Comparison of ENCODE assay signal across 14 cellular contexts in genomic region chr13:80360298-80360827, GRCh38. TPM values are rescaled to one million over a fixed set of nuclear protein-coding genes. Genes with fewer than 3 reads are reported as not detected.
DNase-seq lines count a peak whose midpoint lies in the region; ATAC-seq and TF ChIP-seq lines count a peak whose summit lies in the region.
"Had no signal": no experiment of that assay in that cellular context is flagged by ENCODE, and none has a peak within 500 bp of the region (broad histone marks: within the 10 kb centered on the region; RNA-seq: fewer than 3 reads in every experiment).

No MANE protein-coding gene starts in this region.

- no peaks in the 10 kb centered on the region for H3K9me2 ChIP-seq in SK-N-SH

- H3K27ac ChIP-seq in SK-N-SH (ENCODE audit: low read depth in 2 of 2, low read length in 1 of 2) (peak overlapping the region; percentile 10 to 69; a peak in 3 of 4 replicates), gastrocnemius medialis (peak overlapping the region; percentile 2 to 37 (median 28))

- CTCF ChIA-PET in SK-N-SH (lab: Yijun Ruan, JAX): interaction anchor here (1.3 to 1.8 kb wide), 2 partner anchors 17 to 936 kb away, joined by 3 to 11 read pairs; no protein-coding TSS in a partner anchor

- H3F3A ChIP-seq in SK-N-SH (replicated peaks; ENCODE audit: insufficient read depth): no peaks in the 10 kb centered on the region

- in situ Hi-C loops in gastrocnemius medialis (cut with MboI; ENCODE audit: low sequenced_read_pairs in 4 of 4): loop anchor here (5.0 to 25.0 kb wide), 4 partner anchors 586 to 686 kb away; no protein-coding TSS in a partner anchor

- H3K79me2 ChIP-seq in SK-N-SH (ENCODE audit: insufficient read depth): no peaks in the 10 kb centered on the region

- H3K27me3 ChIP-seq in SK-N-SH (ENCODE audit: insufficient read depth): no peaks in the 10 kb centered on the region
- H3K27me3 ChIP-seq in gastrocnemius medialis: no peaks in the 10 kb centered on the region

- TF ChIP-seq POLR2A in gastrocnemius medialis (IDR thresholded peaks at IDR 0.05): no peak

- TF ChIP-seq CTCF in SK-N-SH (IDR thresholded peaks at IDR 0.05): no peak
- no peak for TF ChIP-seq CTCF in gastrocnemius medialis (IDR thresholded peaks at IDR 0.05 in 4 of 5, conservative IDR thresholded peaks at IDR 0.05 in 1 of 5)

- ATAC-seq in Right ventricle myocardium superior (ENCODE audit: poor library complexity) (peak; percentile 27), left ventricle myocardium superior (peak; percentile 32), gastrocnemius medialis (no peak), GM21447 (IDR thresholded peaks at IDR 0.05; ENCODE audit: unreplicated experiment) (no peak)
- ATAC-seq: naive thymus-derived CD8-positive, alpha-beta T cell had no signal

- H3K36me3 ChIP-seq in SK-N-SH (replicated peaks in 1 of 2; ENCODE audit: control insufficient read depth in 1 of 2, insufficient read depth in 2 of 2, low read length in 1 of 2): no peaks in the 10 kb centered on the region
- H3K36me3 ChIP-seq in gastrocnemius medialis: no peaks in the 10 kb centered on the region

- no peaks in the 10 kb centered on the region for H3K9me3 ChIP-seq in SK-N-SH
- no peaks in the 10 kb centered on the region for H3K9me3 ChIP-seq in gastrocnemius medialis

- no peak overlapping the region for H3K4me2 ChIP-seq in SK-N-SH

- no peak overlapping the region for H3K9ac ChIP-seq in SK-N-SH

- intact Hi-C loops in Right ventricle myocardium superior (cut with DNase I): loop anchor here (10.0 kb wide), 1 partner anchor 676 kb away; no protein-coding TSS in a partner anchor
- intact Hi-C loops in cardiac septum (cut with DNase I): loop anchor here (10.0 kb wide), 1 partner anchor 586 kb away; no protein-coding TSS in a partner anchor
- intact Hi-C loops in left ventricle myocardium superior (cut with micrococcal nuclease): loop anchor here (10.0 kb wide), 1 partner anchor 586 kb away; no protein-coding TSS in a partner anchor
- intact Hi-C loops in gastrocnemius medialis (cut with DNase I; ENCODE audit: low total_unique reads): loop anchor here (5.0 kb wide), 1 partner anchor 583 kb away; no protein-coding TSS in a partner anchor

- POLR2A ChIA-PET in SK-N-SH (lab: Yijun Ruan, JAX): no interaction called here

- TF ChIP-seq RAD21 in SK-N-SH (IDR thresholded peaks at IDR 0.05; ENCODE audit: low read length): no peak

- H2AFZ ChIP-seq in SK-N-SH (ENCODE audit: low read depth): peak overlapping the region; percentile 36

- H3K4me3 ChIP-seq in SK-N-SH (ENCODE audit: low read depth in 2 of 2, low read length in 1 of 2) (no peak overlapping the region), gastrocnemius medialis (no peak overlapping the region)

- H3K4me1 ChIP-seq in SK-N-SH (ENCODE audit: control insufficient read depth in 1 of 2, insufficient read depth in 2 of 2, low read depth in 1 of 2, low read length in 1 of 2): peaks cover 10 to 24% of the 10 kb centered on the region in 2 experiments; a peak in 3 of 4 replicates
- H3K4me1 ChIP-seq in gastrocnemius medialis: peaks cover 9 to 13% of the 10 kb centered on the region in 2 donors

- DNase-seq in Right ventricle myocardium superior (no peak), cardiac septum (ENCODE audit: low spot score) (no peak), SK-N-SH (no peak), left ventricle myocardium superior (no peak), gastrocnemius medialis (no peak)
- no peak for DNase-seq in stimulated activated CD4-positive, alpha-beta T cell treated with anti-CD3 and anti-CD28 coated beads, Interleukin-2, amount 100 ng/mL, for 24 hours
- no peak for DNase-seq in stimulated activated CD4-positive, alpha-beta T cell treated with anti-CD3 and anti-CD28 coated beads, Interleukin-12 subunit alpha, Interleukin-12 subunit beta, amount 100 ng/mL, for 4 hours
- DNase-seq: activated naive CD4-positive, alpha-beta T cell treated with Interleukin-2 at 50 U/mL for 16 hours; activated T-cell treated with anti-CD3 and anti-CD28 coated beads for 4 hours; aorta; CD8-positive, alpha-beta memory T cell; foreskin melanocyte; naive thymus-derived CD8-positive, alpha-beta T cell had no signal

- TF ChIP-seq EP300 in SK-N-SH (IDR thresholded peaks at IDR 0.05; ENCODE audit: borderline replicate concordance in 1 of 2, low read depth in 1 of 2, low read length in 1 of 2): no peak

- no peaks in the 10 kb centered on the region for H4K20me1 ChIP-seq in SK-N-SH (ENCODE audit: insufficient read depth)

TF ChIP-seq in SK-N-SH, 30 proteins besides CTCF, POLR2A, EP300 and RAD21:
- TF ChIP-seq RXRA (IDR thresholded peaks at IDR 0.05; ENCODE audit: borderline replicate concordance, low read depth) (no peak), IRF3 (IDR thresholded peaks at IDR 0.05; ENCODE audit: low read depth, low read length) (no peak), NFIC (IDR thresholded peaks at IDR 0.05; ENCODE audit: borderline replicate concordance) (no peak), TEAD4 (IDR thresholded peaks at IDR 0.05; ENCODE audit: borderline replicate concordance, insufficient read depth) (no peak), YY1 (IDR thresholded peaks at IDR 0.05; ENCODE audit: low read depth) (no peak), SIN3A (IDR thresholded peaks at IDR 0.05; ENCODE audit: borderline replicate concordance, low read depth, low read length) (no peak), ZBTB33 (IDR thresholded peaks at IDR 0.05; ENCODE audit: borderline replicate concordance, low read depth) (no peak)

RNA-seq across cellular contexts. Expression of gene SPRY2, which starts 19.4 kb away (rescaled TPM):
- total RNA-seq in Right ventricle myocardium superior: 35.8 TPM
- total RNA-seq in cardiac septum: 32.8 TPM
- 115 and 122 TPM in 2 replicates for polyA plus RNA-seq in SK-N-SH (2012; rRNA removed)
- polyA plus RNA-seq in SK-N-SH (2012; cell fraction: cytosol; rRNA removed): 117 and 141 TPM in 2 replicates
- polyA plus RNA-seq in SK-N-SH (2012; cell fraction: nucleus; rRNA removed): 55.4 and 69.3 TPM in 2 replicates
- total RNA-seq in left ventricle myocardium superior: 37.6 TPM
- 10 to 100 TPM; 15.7 to 32.2 (median 22.2) TPM for total RNA-seq in gastrocnemius medialis

Comparison
In these comparisons a context has a peak if more than half of its experiments do, and no peak if none do; other contexts are left out.
1. ATAC-seq: peak in Right ventricle myocardium superior (single experiment) and left ventricle myocardium superior (single experiment); none in gastrocnemius medialis (0 of 2) and GM21447 (single experiment).